ENCODE assay signal across 11 cellular contexts in genomic region chr7:43674559-43675436, GRCh38. TPM values are rescaled to one million over a fixed set of nuclear protein-coding genes. Genes with fewer than 3 reads are reported as not detected.
A peak's percentile ranks its signal among the peaks of the same experiment; 100 is the strongest.
DNase-seq lines count a peak whose midpoint lies in the region; ATAC-seq and TF ChIP-seq lines count a peak whose summit lies in the region.
"Had no signal": no experiment of that assay in that cellular context is flagged by ENCODE, and none has a peak within 500 bp of the region (broad histone marks: within the 10 kb centered on the region; RNA-seq: fewer than 3 reads in every experiment).

No MANE protein-coding gene starts in this region.

- H3K4me3 Mint-ChIP-seq in activated naive CD4-positive, alpha-beta T cell treated with anti-CD3 and anti-CD28 coated beads, Interleukin-2, amount 50 U/mL, for 24 hours: no peak overlapping the region
- no peak overlapping the region for H3K4me3 Mint-ChIP-seq in activated B cell treated with CpG ODN at 0.5 μM for 24 hours
- H3K4me3 Mint-ChIP-seq: activated T-helper 1 cell treated with anti-CD3 and anti-CD28 coated beads, Interleukin-12 subunit alpha, Interleukin-12 subunit beta, Interleukin-2, Interleukin-4 antibody, amounts not matched to agents 30 ng/mL and 10 ng/mL and 1 ng/mL, durations not matched to agents 14 hours and 24 hours and 36 hours; CD8-positive, alpha-beta memory T cell had no signal

- TF ChIP-seq EP300 in transverse colon (IDR thresholded peaks at IDR 0.05; ENCODE audit: low read depth): no peak
- no peak for TF ChIP-seq EP300 in tibial nerve (IDR thresholded peaks at IDR 0.05)

- WGBS in transverse colon (ENCODE audit: low coverage in 1 of 2), 2 donors: 36 to 65% methylated on average over 3 to 4 of the region's 4 CpGs
- 62 to 64% methylated on average over 4 of the region's 4 CpGs for WGBS in tibial nerve, 2 donors

- H3K27me3 Mint-ChIP-seq in activated naive CD4-positive, alpha-beta T cell treated with anti-CD3 and anti-CD28 coated beads, Interleukin-2, amount 50 U/mL, for 24 hours: no peaks in the 10 kb centered on the region
- no peaks in the 10 kb centered on the region for H3K27me3 Mint-ChIP-seq in activated B cell treated with CpG ODN at 0.5 μM for 24 hours

- no peak for TF ChIP-seq CTCF in activated B cell treated with CpG ODN at 0.5 μM for 24 hours (IDR thresholded peaks at IDR 0.05)
- TF ChIP-seq CTCF in right atrium auricular region (IDR thresholded peaks at IDR 0.05): no peak
- TF ChIP-seq CTCF in transverse colon (IDR thresholded peaks at IDR 0.05): no peak
- no peak for TF ChIP-seq CTCF in tibial nerve (IDR thresholded peaks at IDR 0.05)

- CTCF ChIA-PET in activated B cell treated with CpG ODN at 0.5 μM for 24 hours (lab: Charles Lee): interaction anchor here (1.3 to 1.7 kb wide), 2 partner anchors 25 to 92 kb away, joined by 5 to 7 read pairs; partner anchors contain the start of gene STK17A

- in situ Hi-C loops in transverse colon (cut with MboI; ENCODE audit: low pct_ligation_motif_present in 1 of 4, low pct_unique_long_range_greater_than_20kb in 1 of 4, low sequenced_read_pairs in 3 of 4): no loop called here

- H3K9me2 ChIP-seq in Karpas-422 (replicated peaks; ENCODE audit: insufficient read depth, low read length): no peaks in the 10 kb centered on the region

- H3K9me3 Mint-ChIP-seq in activated naive CD4-positive, alpha-beta T cell treated with anti-CD3 and anti-CD28 coated beads, Interleukin-2, amount 50 U/mL, for 24 hours: peaks cover 5% of the 10 kb centered on the region
- peaks cover 32% of the 10 kb centered on the region for H3K9me3 Mint-ChIP-seq in activated B cell treated with CpG ODN at 0.5 μM for 24 hours

- peak overlapping the region; percentile 69 for H3K27ac Mint-ChIP-seq in activated naive CD4-positive, alpha-beta T cell treated with anti-CD3 and anti-CD28 coated beads, Interleukin-2, amount 50 U/mL, for 24 hours
- H3K27ac Mint-ChIP-seq in activated B cell treated with CpG ODN at 0.5 μM for 24 hours: peak overlapping the region; percentile 30
- H3K27ac Mint-ChIP-seq: activated T-helper 1 cell treated with anti-CD3 and anti-CD28 coated beads, Interleukin-12 subunit alpha, Interleukin-12 subunit beta, Interleukin-2, Interleukin-4 antibody, amounts not matched to agents 30 ng/mL and 10 ng/mL and 1 ng/mL, durations not matched to agents 14 hours and 24 hours and 36 hours had no signal

- POLR2A ChIA-PET in activated B cell treated with CpG ODN at 0.5 μM for 24 hours (lab: Charles Lee): interaction anchor here (1.0 to 1.9 kb wide), 4 partner anchors 23 to 92 kb away, joined by 3 to 6 read pairs (median 4); partner anchors contain the start of gene STK17A

- H3K4me3 ChIP-seq in right atrium auricular region (no peak overlapping the region), transverse colon (no peak overlapping the region), Karpas-422 (ENCODE audit: low read length) (no peak overlapping the region), tibial nerve (no peak overlapping the region)

- H3K9ac ChIP-seq in Karpas-422 (ENCODE audit: low read length): no peak overlapping the region

- H2AFZ ChIP-seq in Karpas-422 (ENCODE audit: low read length): no peak overlapping the region

- DNase-seq in activated naive CD4-positive, alpha-beta T cell (lab: John Stamatoyannopoulos, UW): no peak
- DNase-seq in activated B cell treated with CpG ODN at 0.5 μM for 24 hours (no peak), right atrium auricular region (ENCODE audit: low spot score) (no peak), transverse colon (no peak), Karpas-422 (no peak), NCI-H1694 (lab: John Stamatoyannopoulos, UW) (no peak), tibial nerve (ENCODE audit: low spot score in 2 of 2) (no peak)
- DNase-seq: CD8-positive, alpha-beta memory T cell had no signal

- H3K4me1 ChIP-seq in right atrium auricular region (peaks cover 0 to 13% of the 10 kb centered on the region in 2 donors), transverse colon (peaks cover 4 to 26% (median 8%) of the 10 kb centered on the region in 4 donors), Karpas-422 (ENCODE audit: low read length) (peaks cover 12% of the 10 kb centered on the region), tibial nerve (peaks cover 0 to 14% (median 6%) of the 10 kb centered on the region in 4 donors)

- H3K4me2 ChIP-seq in Karpas-422 (ENCODE audit: low read depth, low read length, poor library complexity, severe bottlenecking): no peak overlapping the region

- no peak for TF ChIP-seq POLR2A in transverse colon (IDR thresholded peaks at IDR 0.05)
- no peak for TF ChIP-seq POLR2A in tibial nerve (IDR thresholded peaks at IDR 0.05)

- H3K27me3 ChIP-seq in right atrium auricular region: no peaks in the 10 kb centered on the region
- H3K27me3 ChIP-seq in transverse colon: no peaks in the 10 kb centered on the region
- H3K27me3 ChIP-seq in Karpas-422 (ENCODE audit: low read length): no peaks in the 10 kb centered on the region
- H3K27me3 ChIP-seq in tibial nerve: no peaks in the 10 kb centered on the region

- H3K36me3 ChIP-seq in right atrium auricular region (no peaks in the 10 kb centered on the region), transverse colon (no peaks in the 10 kb centered on the region), Karpas-422 (ENCODE audit: insufficient read depth, low read length) (no peaks in the 10 kb centered on the region; the same call in 1 of the 2 replicates), tibial nerve (no peaks in the 10 kb centered on the region)

- ATAC-seq in activated B cell treated with CpG ODN at 0.5 μM for 24 hours (ENCODE audit: low read depth): no peak

- peaks cover 93% of the 10 kb centered on the region for H3K79me2 ChIP-seq in Karpas-422 (ENCODE audit: low read length)

- intact Hi-C loops in activated B cell treated with CpG ODN at 0.5 μM for 24 hours (cut with micrococcal nuclease) (no loop called here), transverse colon (cut with DNase I; ENCODE audit: low total_unique reads) (no loop called here)

- H3K36me3 Mint-ChIP-seq in activated naive CD4-positive, alpha-beta T cell treated with anti-CD3 and anti-CD28 coated beads, Interleukin-2, amount 50 U/mL, for 24 hours: peaks cover 10% of the 10 kb centered on the region
- H3K36me3 Mint-ChIP-seq in activated B cell treated with CpG ODN at 0.5 μM for 24 hours (ENCODE audit: low read depth): peaks cover 43% of the 10 kb centered on the region

- no peaks in the 10 kb centered on the region for H4K20me1 ChIP-seq in Karpas-422 (ENCODE audit: insufficient read depth, low read depth, low read length)

- H3K9me3 ChIP-seq in right atrium auricular region (no peaks in the 10 kb centered on the region), transverse colon (no peaks in the 10 kb centered on the region), Karpas-422 (ENCODE audit: low read length) (peaks cover 13% of the 10 kb centered on the region), tibial nerve (peaks cover 0 to 8% (median 0%) of the 10 kb centered on the region in 4 donors)

- H3K4me1 Mint-ChIP-seq in activated naive CD4-positive, alpha-beta T cell treated with anti-CD3 and anti-CD28 coated beads, Interleukin-2, amount 50 U/mL, for 24 hours: peaks cover 90% of the 10 kb centered on the region
- H3K4me1 Mint-ChIP-seq in activated B cell treated with CpG ODN at 0.5 μM for 24 hours: peaks cover 72% of the 10 kb centered on the region

- peak overlapping the region; percentile 9 to 52 for H3K27ac ChIP-seq in right atrium auricular region
- H3K27ac ChIP-seq in transverse colon: peak overlapping the region; percentile 1 to 55 (median 6)
- H3K27ac ChIP-seq in Karpas-422 (ENCODE audit: low read length): no peak overlapping the region
- H3K27ac ChIP-seq in tibial nerve: peak overlapping the region in 1 of 4 donors; percentile 2
- H3K27ac ChIP-seq: HL-60 had no signal

RNA-seq across cellular contexts. Expression of gene COA1, which starts 54.5 kb away (rescaled TPM):
- total RNA-seq in activated B cell treated with CpG ODN at 0.5 μM for 24 hours (49.2 and 56.9 TPM in 2 replicates), right atrium auricular region (10 to 100 TPM; 53.6 to 56.0 TPM), transverse colon (10 to 100 TPM; 31.8 to 53.2 (median 39.8) TPM), tibial nerve (10 to 100 TPM; 58.5 to 74.1 (median 64.7) TPM)
- 60.2 TPM in 2 replicates for total RNA-seq in Karpas-422 (2014; rRNA removed; shearing (Covaris generic); ENCODE audit: low replicate concordance)
